In the genomic region with DNA sequence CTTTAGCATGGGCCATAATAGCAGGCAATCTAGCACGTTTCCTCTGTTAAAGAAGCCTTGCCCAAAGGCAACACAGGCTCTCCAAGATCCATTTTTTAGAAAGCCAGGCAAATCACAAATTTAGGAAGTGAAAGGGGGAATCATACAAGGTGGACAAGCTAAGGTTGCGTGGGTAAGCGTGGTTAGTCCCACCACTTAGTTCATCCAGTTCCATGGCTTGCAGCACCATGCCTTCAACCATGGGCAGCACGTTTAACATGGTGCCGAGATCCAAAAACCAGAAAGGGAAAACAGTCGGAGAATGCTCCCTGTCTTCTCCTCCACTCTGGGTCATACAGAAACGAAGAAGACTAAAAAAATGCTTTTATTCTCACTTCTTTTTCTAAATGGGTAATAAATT, we compare ENCODE assay signal across 11 cellular contexts.
A peak's percentile ranks its signal among the peaks of the same experiment; 100 is the strongest.
DNase-seq lines count a peak whose midpoint lies in the region; ATAC-seq, FAIRE-seq and TF ChIP-seq lines count a peak whose summit lies in the region.
"Had no signal": no experiment of that assay in that cellular context is flagged by ENCODE, and none has a peak within 500 bp of the region (broad histone marks: within the 10 kb centered on the region; RNA-seq: fewer than 3 reads in every experiment).

No MANE protein-coding gene starts in this region.

- no peak for TF ChIP-seq CTCF in bronchial epithelial cell (IDR thresholded peaks at IDR 0.05; ENCODE audit: insufficient read depth, low read length, severe bottlenecking)
- TF ChIP-seq CTCF in neural crest cell (conservative IDR thresholded peaks at IDR 0.05): no peak

- no peak for FAIRE-seq in bronchial epithelial cell (lab: Jason Lieb, UNC)

- H3K27me3 ChIP-seq in Karpas-422 (ENCODE audit: low read length): no peaks in the 10 kb centered on the region
- H3K27me3 ChIP-seq in bronchial epithelial cell (ENCODE audit: control insufficient read depth, insufficient read depth, low read length): no peaks in the 10 kb centered on the region
- H3K27me3 ChIP-seq: SJSA1, spleen had no signal

- no peaks in the 10 kb centered on the region for H3K4me1 ChIP-seq in Karpas-422 (ENCODE audit: low read length)
- H3K4me1 ChIP-seq: SJSA1, spleen had no signal

- ATAC-seq in HG03442 (IDR thresholded peaks at IDR 0.05; ENCODE audit: unreplicated experiment): no peak

- H3K4me2 ChIP-seq in Karpas-422 (ENCODE audit: low read depth, low read length, poor library complexity, severe bottlenecking): no peak overlapping the region

- no peaks in the 10 kb centered on the region for H3K4me1 Mint-ChIP-seq in activated CD4-positive, alpha-beta T cell treated with anti-CD3 and anti-CD28 coated beads, Interleukin-2, amount 10 ng/mL, durations not matched to agents 7 days and 5 days
- no peaks in the 10 kb centered on the region for H3K4me1 Mint-ChIP-seq in neural crest cell
- no peaks in the 10 kb centered on the region for H3K4me1 Mint-ChIP-seq in activated naive CD4-positive, alpha-beta T cell treated with anti-CD3 and anti-CD28 coated beads, Interleukin-2, amount 10 ng/mL, durations not matched to agents 7 days and 5 days

- H3K27me3 Mint-ChIP-seq in activated CD4-positive, alpha-beta T cell treated with anti-CD3 and anti-CD28 coated beads, Interleukin-2, amount 10 ng/mL, durations not matched to agents 7 days and 5 days: no peaks in the 10 kb centered on the region
- no peaks in the 10 kb centered on the region for H3K27me3 Mint-ChIP-seq in neural crest cell (ENCODE audit: low read depth)
- H3K27me3 Mint-ChIP-seq in activated naive CD4-positive, alpha-beta T cell treated with anti-CD3 and anti-CD28 coated beads, Interleukin-2, amount 10 ng/mL, durations not matched to agents 7 days and 5 days: no peaks in the 10 kb centered on the region

- H3K9ac ChIP-seq in Karpas-422 (ENCODE audit: low read length): no peak overlapping the region

- H3K27ac ChIP-seq in Karpas-422 (ENCODE audit: low read length): no peak overlapping the region
- H3K27ac ChIP-seq: SJSA1, spleen had no signal

- H3K9me3 ChIP-seq in Karpas-422 (ENCODE audit: low read length): peaks cover 21% of the 10 kb centered on the region

- peak; percentile 7 for DNase-seq in activated CD4-positive, alpha-beta T cell treated with anti-CD3 and anti-CD28 coated beads, Interleukin-2, amount 10 ng/mL, durations not matched to agents 7 days and 5 days
- DNase-seq in activated CD4-positive, alpha-beta T cell treated with anti-CD3 and anti-CD28 coated beads, Interleukin-2, amount 50 U/mL, for 1 hour: no peak
- peak; percentile 52 for DNase-seq in Karpas-422
- peak; percentile 4 for DNase-seq in bronchial epithelial cell (ENCODE audit: low read depth)
- DNase-seq in neural crest cell (ENCODE audit: low read depth, low spot score): peak; percentile 4
- DNase-seq in NCI-H1092 treated with DMSO at 0.1 percent for 48 hours (lab: John Stamatoyannopoulos, UW): no peak
- DNase-seq in activated naive CD4-positive, alpha-beta T cell treated with anti-CD3 and anti-CD28 coated beads, Interleukin-2, amount 10 ng/mL, durations not matched to agents 7 days and 5 days: no peak
- DNase-seq: NCI-H82, spleen had no signal

- no peak overlapping the region for H2AFZ ChIP-seq in Karpas-422 (ENCODE audit: low read length)

- H3K4me3 ChIP-seq in Karpas-422 (ENCODE audit: low read length): no peak overlapping the region
- H3K4me3 ChIP-seq in bronchial epithelial cell (ENCODE audit: low read depth, low read length): no peak overlapping the region
- H3K4me3 ChIP-seq: SJSA1, spleen had no signal

- H3K36me3 Mint-ChIP-seq in activated CD4-positive, alpha-beta T cell treated with anti-CD3 and anti-CD28 coated beads, Interleukin-2, amount 10 ng/mL, durations not matched to agents 7 days and 5 days (ENCODE audit: low read depth): peaks cover 3% of the 10 kb centered on the region
- H3K36me3 Mint-ChIP-seq in neural crest cell (ENCODE audit: low read depth): peaks cover 54% of the 10 kb centered on the region
- peaks cover 1% of the 10 kb centered on the region for H3K36me3 Mint-ChIP-seq in activated naive CD4-positive, alpha-beta T cell treated with anti-CD3 and anti-CD28 coated beads, Interleukin-2, amount 10 ng/mL, durations not matched to agents 7 days and 5 days

- H3K36me3 ChIP-seq in Karpas-422 (ENCODE audit: insufficient read depth, low read length) (no peaks in the 10 kb centered on the region), bronchial epithelial cell (ENCODE audit: control insufficient read depth, insufficient read depth, low read length) (no peaks in the 10 kb centered on the region)
- H3K36me3 ChIP-seq: SJSA1, spleen had no signal

- no peak overlapping the region for H3K27ac Mint-ChIP-seq in activated CD4-positive, alpha-beta T cell treated with anti-CD3 and anti-CD28 coated beads, Interleukin-2, amount 10 ng/mL, durations not matched to agents 7 days and 5 days
- no peak overlapping the region for H3K27ac Mint-ChIP-seq in neural crest cell (ENCODE audit: unreplicated experiment)
- no peak overlapping the region for H3K27ac Mint-ChIP-seq in activated naive CD4-positive, alpha-beta T cell treated with anti-CD3 and anti-CD28 coated beads, Interleukin-2, amount 10 ng/mL, durations not matched to agents 7 days and 5 days

- H3K4me3 Mint-ChIP-seq in activated CD4-positive, alpha-beta T cell treated with anti-CD3 and anti-CD28 coated beads, Interleukin-2, amount 10 ng/mL, durations not matched to agents 7 days and 5 days: no peak overlapping the region
- no peak overlapping the region for H3K4me3 Mint-ChIP-seq in neural crest cell
- no peak overlapping the region for H3K4me3 Mint-ChIP-seq in activated naive CD4-positive, alpha-beta T cell treated with anti-CD3 and anti-CD28 coated beads, Interleukin-2, amount 10 ng/mL, durations not matched to agents 7 days and 5 days

- H3K9me3 Mint-ChIP-seq in activated CD4-positive, alpha-beta T cell treated with anti-CD3 and anti-CD28 coated beads, Interleukin-2, amount 10 ng/mL, durations not matched to agents 7 days and 5 days: peaks cover 44% of the 10 kb centered on the region
- peaks cover 41% of the 10 kb centered on the region for H3K9me3 Mint-ChIP-seq in neural crest cell
- H3K9me3 Mint-ChIP-seq in activated naive CD4-positive, alpha-beta T cell treated with anti-CD3 and anti-CD28 coated beads, Interleukin-2, amount 10 ng/mL, durations not matched to agents 7 days and 5 days: peaks cover 44% of the 10 kb centered on the region

- no peaks in the 10 kb centered on the region for H3K79me2 ChIP-seq in Karpas-422 (ENCODE audit: low read length)

- H4K20me1 ChIP-seq in Karpas-422 (ENCODE audit: insufficient read depth, low read depth, low read length): no peaks in the 10 kb centered on the region

- POLR2A ChIA-PET in activated CD4-positive, alpha-beta T cell treated with anti-CD3 and anti-CD28 coated beads, Interleukin-2, amount 10 ng/mL, durations not matched to agents 7 days and 5 days (lab: Charles Lee): no interaction called here

- CTCF ChIA-PET in activated CD4-positive, alpha-beta T cell treated with anti-CD3 and anti-CD28 coated beads, Interleukin-2, amount 10 ng/mL, durations not matched to agents 7 days and 5 days (lab: Charles Lee): no interaction called here
- CTCF ChIA-PET in activated naive CD4-positive, alpha-beta T cell treated with anti-CD3 and anti-CD28 coated beads, Interleukin-2, amount 10 ng/mL, durations not matched to agents 7 days and 5 days (lab: Charles Lee): no interaction called here

- H3K9me2 ChIP-seq in Karpas-422 (replicated peaks; ENCODE audit: insufficient read depth, low read length): no peaks in the 10 kb centered on the region; the same call in 1 of the 2 replicates

Comparison
In these comparisons a context has a peak if more than half of its experiments do, and no peak if none do; other contexts are left out.
1. DNase-seq: peak in activated CD4-positive, alpha-beta T cell treated with anti-CD3 and anti-CD28 coated beads, Interleukin-2, amount 10 ng/mL, durations not matched to agents 7 days and 5 days (single experiment), Karpas-422 (single experiment), bronchial epithelial cell (single experiment) and neural crest cell (single experiment); none in activated CD4-positive, alpha-beta T cell treated with anti-CD3 and anti-CD28 coated beads, Interleukin-2, amount 50 U/mL, for 1 hour (single experiment), NCI-H1092 treated with DMSO at 0.1 percent for 48 hours (single experiment) and activated naive CD4-positive, alpha-beta T cell treated with anti-CD3 and anti-CD28 coated beads, Interleukin-2, amount 10 ng/mL, durations not matched to agents 7 days and 5 days (single experiment).